Comparison of ENCODE assay signal across 8 cellular contexts in genomic region chr7:107580716-107581383, GRCh38. TPM values are rescaled to one million over a fixed set of nuclear protein-coding genes. Genes with fewer than 3 reads are reported as not detected.
DNase-seq lines count a peak whose midpoint lies in the region; ATAC-seq, FAIRE-seq and TF ChIP-seq lines count a peak whose summit lies in the region.

No MANE protein-coding gene starts in this region.

- H3K27ac ChIP-seq in mammary epithelial cell (ENCODE audit: insufficient read depth, low read depth, low read length), result peak overlapping the region; percentile 75

- intact Hi-C loops in mammary epithelial cell (cut with micrococcal nuclease) (loop anchor here (1.0 to 10.0 kb wide), 5 partner anchors 16 to 386 kb away; no protein-coding TSS in a partner anchor), sciatic nerve (cut with DNase I) (no loop called here)

- peak overlapping the region; percentile 85 for H2AFZ ChIP-seq in mammary epithelial cell (ENCODE audit: low read depth, low read length)

- peaks cover 11% of the 10 kb centered on the region for H3K36me3 ChIP-seq in mammary epithelial cell (ENCODE audit: insufficient read depth, low read length)

- dilution Hi-C loops in mammary epithelial cell (cut with HindIII; ENCODE audit: low sequenced_read_pairs), result no loop called here

- in situ Hi-C loops in mammary epithelial cell (cut with MboI; ENCODE audit: low sequenced_read_pairs in 2 of 2), result no loop called here

- ATAC-seq in sciatic nerve (no peak), HG03175 (IDR thresholded peaks at IDR 0.05; ENCODE audit: unreplicated experiment) (no peak), HG02759 (IDR thresholded peaks at IDR 0.05; ENCODE audit: unreplicated experiment) (no peak)

- 9% methylated on average over 10 of the region's 10 CpGs for WGBS in mammary epithelial cell (ENCODE audit: low coverage, missing lambda C conversion rate)

- TF ChIP-seq CTCF in mammary epithelial cell (conservative IDR thresholded peaks at IDR 0.05 in 1 of 2, IDR thresholded peaks at IDR 0.05 in 1 of 2; ENCODE audit: extremely low read depth in 1 of 2, insufficient read depth in 1 of 2, low read depth in 1 of 2, low read length in 2 of 2), result no peak

- H4K20me1 ChIP-seq in mammary epithelial cell (ENCODE audit: insufficient read depth, low read length), result no peaks in the 10 kb centered on the region

- peaks cover 9% of the 10 kb centered on the region for H3K4me1 ChIP-seq in mammary epithelial cell (ENCODE audit: insufficient read depth, low read length)
- peaks cover 3% of the 10 kb centered on the region for H3K4me1 ChIP-seq in mononuclear cell (ENCODE audit: insufficient read depth, low read length)

- H3K9me3 ChIP-seq in mammary epithelial cell (replicated peaks; ENCODE audit: insufficient read depth, low read length) (no peaks in the 10 kb centered on the region), mononuclear cell (ENCODE audit: low read depth, low read length) (no peaks in the 10 kb centered on the region)

- peak overlapping the region; percentile 80 for H3K9ac ChIP-seq in mammary epithelial cell (ENCODE audit: insufficient read depth, low read length)

- FAIRE-seq in A204.1 (lab: Jason Lieb, UNC), result peak; percentile 6

- BruUV-seq in mammary epithelial cell (replicated peaks; lab: Mats Ljungman, UMichigan), result TSS peak; percentile 54

- CTCF ChIA-PET in mammary epithelial cell (lab: Charles Lee; ENCODE audit: low non-redundant PET), result no interaction called here

- peaks cover 57% of the 10 kb centered on the region for H3K79me2 ChIP-seq in mammary epithelial cell (ENCODE audit: insufficient read depth, low read length)

- H3K27me3 ChIP-seq in mammary epithelial cell (ENCODE audit: insufficient read depth, low read length) (no peaks in the 10 kb centered on the region), mononuclear cell (ENCODE audit: insufficient read depth, low read length) (no peaks in the 10 kb centered on the region)

- peak overlapping the region; percentile 96 for H3K4me2 ChIP-seq in mammary epithelial cell (ENCODE audit: insufficient read depth, low read depth, low read length)

- DNase-seq in HT-29 (ENCODE audit: low spot score) (peak; percentile 31), mammary epithelial cell (no peak), sciatic nerve (ENCODE audit: low spot score) (no peak), NCI-H524 treated with DMSO at 0.1 percent for 48 hours (lab: John Stamatoyannopoulos, UW) (no peak)

- H3K4me3 ChIP-seq in mammary epithelial cell (replicated peaks in 1 of 3; ENCODE audit: insufficient read depth in 1 of 3, low read depth in 2 of 3, low read length in 3 of 3), result peak overlapping the region; percentile 68 to 88 (median 82)
- H3K4me3 ChIP-seq in mononuclear cell (ENCODE audit: low read length), result peak overlapping the region; percentile 75

RNA-seq across cellular contexts. Expression of gene BCAP29, which starts 0.8 kb away (rescaled TPM):
- 8.6 and 13.9 TPM in 2 replicates for total RNA-seq in HT-29 (2014; rRNA removed; shearing (Covaris generic))
- total RNA-seq in mammary epithelial cell (100 to 1,000 TPM in 1 of 2 donors, 10 to 100 TPM in 1; 92.1 to 129 TPM), mononuclear cell (26.7 TPM), sciatic nerve (76.4 TPM)
- 53.5 TPM for polyA plus RNA-seq in mammary epithelial cell
- polyA minus RNA-seq in mammary epithelial cell, result 26.1 TPM

RNA-seq across cellular contexts. Expression of gene DUS4L, which starts 17.1 kb away (rescaled TPM):
- 8.8 and 13.3 TPM in 2 replicates for total RNA-seq in HT-29 (2014; rRNA removed; shearing (Covaris generic))
- total RNA-seq in mammary epithelial cell, result 10 to 100 TPM; 13.0 to 19.0 TPM
- 5.8 TPM for polyA plus RNA-seq in mammary epithelial cell
- 0.72 TPM for polyA minus RNA-seq in mammary epithelial cell
- total RNA-seq in mononuclear cell, result 13.9 TPM
- total RNA-seq in sciatic nerve, result 6.6 TPM

RNA-seq across cellular contexts. Expression of gene COG5, which starts 17.1 kb away (rescaled TPM):
- 49.6 and 58.0 TPM in 2 replicates for total RNA-seq in HT-29 (2014; rRNA removed; shearing (Covaris generic))
- 10 to 100 TPM; 60.5 to 66.2 TPM for total RNA-seq in mammary epithelial cell
- polyA plus RNA-seq in mammary epithelial cell, result 24.2 TPM
- polyA minus RNA-seq in mammary epithelial cell, result 18.0 TPM
- 78.9 TPM for total RNA-seq in mononuclear cell
- 55.7 TPM for total RNA-seq in sciatic nerve
